Comparison of ENCODE assay signal across 8 cellular contexts in the genomic region with DNA sequence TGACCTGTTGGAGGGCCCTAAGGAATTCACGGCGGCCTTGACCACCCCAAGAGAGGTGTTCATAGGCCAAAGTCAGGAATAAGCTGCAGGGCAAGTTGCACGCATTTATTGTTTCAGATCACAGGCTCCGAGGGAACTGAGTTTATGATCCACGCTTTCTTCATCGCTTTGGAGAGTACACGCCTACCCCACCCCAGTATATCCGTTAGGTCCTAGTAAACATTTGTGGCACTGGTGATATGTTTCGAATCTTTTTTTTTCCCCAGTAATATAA. TPM values are rescaled to one million over a fixed set of nuclear protein-coding genes. Genes with fewer than 3 reads are reported as not detected.
DNase-seq lines count a peak whose midpoint lies in the region; ATAC-seq, FAIRE-seq and TF ChIP-seq lines count a peak whose summit lies in the region.

No MANE protein-coding gene starts in this region.

- H3K4me3 ChIP-seq in Panc1 (ENCODE audit: low read depth in 2 of 2, low read length in 2 of 2) (peak overlapping the region; percentile 69 to 92), epithelial cell of esophagus (ENCODE audit: low read length) (peak overlapping the region; percentile 79), pancreas (peak overlapping the region; percentile 82 to 98 (median 92))

- peak overlapping the region; percentile 80 for H3K27ac ChIP-seq in Panc1 (ENCODE audit: low read length)
- H3K27ac ChIP-seq in pancreas = peak overlapping the region in 2 of 4 donors; percentile 81 to 87

- H3K9ac ChIP-seq in ES-I3 (ENCODE audit: low read depth, low read length) = peak overlapping the region; percentile 100

- H3K4me1 ChIP-seq in ES-I3 (ENCODE audit: insufficient read depth, low read length) = 0 out of 2 replicates have a peak, but pooled peaks cover 6% of the 10 kb centered on the region
- peaks cover 21% of the 10 kb centered on the region for H3K4me1 ChIP-seq in Panc1 (ENCODE audit: control insufficient read depth, insufficient read depth, low read length)
- peaks cover 6 to 13% (median 8%) of the 10 kb centered on the region in 3 donors for H3K4me1 ChIP-seq in pancreas

- POLR2A ChIA-PET in Panc1 (lab: Charles Lee) = interaction anchor here (0.5 to 0.6 kb wide), 2 partner anchors 23 to 39 kb away, joined by 4 to 13 read pairs; no protein-coding TSS in a partner anchor

- FAIRE-seq in pancreas (lab: Jason Lieb, UNC) = no peak

- TF ChIP-seq CTCF in Panc1 (IDR thresholded peaks at IDR 0.05) (no peak), epithelial cell of esophagus (IDR thresholded peaks at IDR 0.05; ENCODE audit: insufficient read depth, low read depth, low read length, missing control alignments) (no peak), pancreas (IDR thresholded peaks at IDR 0.05) (no peak)

- CTCF ChIA-PET in Panc1 (lab: Charles Lee) = no interaction called here

- in situ Hi-C loops in Panc1 (cut with HindIII; ENCODE audit: low pct_unique_long_range_greater_than_20kb, low sequenced_read_pairs) = no loop called here

- 8 to 11% methylated on average over 9 of the region's 9 CpGs for WGBS in pancreas, 2 donors

- H3K36me3 ChIP-seq in ES-I3 (ENCODE audit: insufficient read depth, low read length) (no peaks in the 10 kb centered on the region; the same call in 1 of the 2 replicates), Panc1 (ENCODE audit: control insufficient read depth, insufficient read depth, low read length) (no peaks in the 10 kb centered on the region), pancreas (peaks cover 0 to 14% (median 3%) of the 10 kb centered on the region in 3 donors)

- no peak for ATAC-seq in Panc1
- no peak for ATAC-seq in pancreas
- ATAC-seq in GM21723 (IDR thresholded peaks at IDR 0.05; ENCODE audit: unreplicated experiment) = no peak
- ATAC-seq in HG02885 (IDR thresholded peaks at IDR 0.05; ENCODE audit: poor library complexity, unreplicated experiment) = no peak

- TSS peak; percentile 72 for BruUV-seq in Panc1 (replicated peaks; lab: Mats Ljungman, UMichigan)

- H3K27me3 ChIP-seq in Panc1 (ENCODE audit: control insufficient read depth, insufficient read depth, low read length) (no peaks in the 10 kb centered on the region), pancreas (no peaks in the 10 kb centered on the region)

- H3K9me3 ChIP-seq in ES-I3 (ENCODE audit: control insufficient read depth, insufficient read depth, low read length) (no peaks in the 10 kb centered on the region), Panc1 (ENCODE audit: control insufficient read depth, insufficient read depth, low read depth, low read length) (no peaks in the 10 kb centered on the region), pancreas (no peaks in the 10 kb centered on the region)

- DNase-seq in Panc1 (ENCODE audit: low read depth, low spot score) (no peak), epithelial cell of esophagus (ENCODE audit: low read depth) (no peak), pancreas (no peak), medulla oblongata (ENCODE audit: extremely low spot score) (no peak)
- no peak for DNase-seq in stimulated activated CD4-positive, alpha-beta T cell treated with anti-CD3 and anti-CD28 coated beads, Interleukin-2, amount 100 ng/mL, for 24 hours

- intact Hi-C loops in Panc1 (cut with micrococcal nuclease; ENCODE audit: unreplicated experiment) (no loop called here), pancreas (cut with DNase I) (no loop called here)

RNA-seq across cellular contexts. Expression of a gene that starts 0.8 kb away (rescaled TPM):
- 415 TPM for total RNA-seq in Panc1 (2021; ENCODE audit: unreplicated experiment)
- polyA plus RNA-seq in Panc1 (2012; ENCODE audit: insufficient read length) = 318 TPM
- total RNA-seq in pancreas = 100 to 1,000 TPM; 106 to 210 (median 152) TPM
- polyA plus RNA-seq in pancreas = 10 to 100 TPM; 88.1 to 93.1 TPM

RNA-seq across cellular contexts. Expression of a gene that starts 7.5 kb away (rescaled TPM):
- total RNA-seq in Panc1 (2021; ENCODE audit: unreplicated experiment) (22.0 TPM), pancreas (10 to 100 TPM in 3 of 6 donors, 1 to 10 TPM in 3; 5.8 to 12.9 (median 9.5) TPM)
- polyA plus RNA-seq in Panc1 (2012; ENCODE audit: insufficient read length) = 16.1 TPM
- polyA plus RNA-seq in pancreas = 1 to 10 TPM; 4.5 to 4.6 TPM

RNA-seq across cellular contexts. Expression of a gene that starts 19.4 kb away (rescaled TPM):
- total RNA-seq in Panc1 (2021; ENCODE audit: unreplicated experiment) (96.7 TPM), pancreas (10 to 100 TPM; 13.2 to 21.3 (median 16.9) TPM)
- 83.4 TPM for polyA plus RNA-seq in Panc1 (2012; ENCODE audit: insufficient read length)
- polyA plus RNA-seq in pancreas = 10 to 100 TPM; 56.3 to 70.8 TPM

RNA-seq across cellular contexts. Expression of a gene that starts 19.5 kb away (rescaled TPM):
- 36.9 TPM for total RNA-seq in Panc1 (2021; ENCODE audit: unreplicated experiment)
- polyA plus RNA-seq in Panc1 (2012; ENCODE audit: insufficient read length) = 23.7 TPM
- 10 to 100 TPM in 1 of 6 donors, 1 to 10 TPM in 5; 4.0 to 11.0 (median 7.3) TPM for total RNA-seq in pancreas
- 10 to 100 TPM; 19.6 to 25.4 TPM for polyA plus RNA-seq in pancreas

RNA-seq across cellular contexts. Expression of a gene that starts 23.8 kb away (rescaled TPM):
- 68.2 TPM for total RNA-seq in Panc1 (2021; ENCODE audit: unreplicated experiment)
- 82.8 TPM for polyA plus RNA-seq in Panc1 (2012; ENCODE audit: insufficient read length)
- 10 to 100 TPM; 13.2 to 24.1 (median 17.1) TPM for total RNA-seq in pancreas
- polyA plus RNA-seq in pancreas = 10 to 100 TPM; 45.7 to 50.8 TPM
